In the genomic region with DNA sequence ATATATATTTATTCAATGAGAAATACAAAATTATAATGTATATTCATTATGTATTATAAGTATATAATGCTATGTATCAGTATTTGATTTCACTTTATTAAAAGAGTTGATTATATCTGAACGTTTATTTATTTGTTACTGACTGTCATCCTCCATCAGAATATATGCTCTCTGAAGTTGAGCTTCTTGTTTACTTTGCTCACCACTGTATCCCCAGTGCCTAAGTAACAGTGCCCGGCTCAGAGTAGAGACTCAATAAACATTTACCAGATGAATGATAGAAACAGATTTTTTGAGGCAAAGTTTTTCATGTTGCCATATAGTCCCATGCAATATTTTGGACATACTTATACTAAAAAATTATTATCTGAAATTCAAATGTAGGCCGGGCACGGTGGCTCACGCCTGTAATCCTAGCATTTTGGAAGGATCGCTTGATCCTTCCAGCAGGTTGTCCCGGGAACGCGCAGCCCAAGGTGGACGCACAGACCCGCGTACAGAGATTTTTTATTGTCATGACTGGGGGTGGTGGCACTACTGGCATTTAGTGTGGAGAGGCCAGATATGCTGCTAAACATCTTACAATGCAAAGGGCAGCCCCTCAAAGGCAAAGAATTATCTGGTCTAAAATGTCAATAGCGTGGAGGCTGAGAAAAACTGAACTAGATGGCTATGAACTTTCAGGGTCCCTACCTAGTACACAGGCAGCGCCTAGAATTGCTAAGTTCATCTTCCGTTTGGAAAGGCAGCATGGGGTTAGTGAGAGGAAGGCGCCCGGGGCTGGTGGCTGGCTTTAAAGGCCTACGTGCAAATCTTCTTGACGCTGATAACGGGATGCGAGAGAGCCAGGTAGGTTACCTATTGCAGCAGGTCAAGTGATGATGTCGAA, we compare ENCODE assay signal across 8 cellular contexts. TPM values are rescaled to one million over a fixed set of nuclear protein-coding genes. Genes with fewer than 3 reads are reported as not detected.
DNase-seq lines count a peak whose midpoint lies in the region; ATAC-seq, FAIRE-seq and TF ChIP-seq lines count a peak whose summit lies in the region.

No MANE protein-coding gene starts in this region.

- TF ChIP-seq RAD21 in HepG2 (CRISPR knock-in tag; IDR thresholded peaks at IDR 0.05): no peak

- H3K4me3 ChIP-seq in BLaER1 treated with 17β-estradiol and CSF1 and Interleukin-3, amounts not matched to agents 10 nM and 100 nM: peak overlapping the region; percentile 75 to 98 (median 92)
- H3K4me3 ChIP-seq in ascending aorta (peak overlapping the region; percentile 92 to 99), HepG2 (replicated peaks in 1 of 3; ENCODE audit: insufficient read depth in 1 of 3, low read depth in 2 of 3, low read length in 3 of 3) (peak overlapping the region; percentile 65 to 91 (median 73)), tibial artery (peak overlapping the region; percentile 74 to 94)

- BruUV-seq in HepG2 (replicated peaks; lab: Mats Ljungman, UMichigan): no TSS peak

- peak overlapping the region; percentile 85 to 97 (median 96); a peak in 21 of 22 replicates for H3K9ac ChIP-seq in BLaER1 treated with 17β-estradiol and CSF1 and Interleukin-3, amounts not matched to agents 10 nM and 100 nM
- H3K9ac ChIP-seq in HepG2 (ENCODE audit: insufficient read depth, low read depth, low read length): peak overlapping the region; percentile 96

- in situ Hi-C loops in HepG2 (cut with HindIII; ENCODE audit: extremely low pct_ligation_motif_present, low pct_unique_long_range_greater_than_20kb): no loop called here

- peak overlapping the region; percentile 64 to 96 (median 85) for H3K4me2 ChIP-seq in BLaER1 treated with 17β-estradiol and CSF1 and Interleukin-3, amounts not matched to agents 10 nM and 100 nM
- peak overlapping the region; percentile 97 for H3K4me2 ChIP-seq in HepG2 (ENCODE audit: low read depth, low read length)

- peaks cover 18 to 38% (median 25%) of the 10 kb centered on the region in 10 experiments for H3K4me1 ChIP-seq in BLaER1 treated with 17β-estradiol and CSF1 and Interleukin-3, amounts not matched to agents 10 nM and 100 nM
- H3K4me1 ChIP-seq in ascending aorta (peaks cover 0 to 13% of the 10 kb centered on the region in 2 donors), HepG2 (ENCODE audit: insufficient read depth, low read length) (peaks cover 55% of the 10 kb centered on the region), tibial artery (peaks cover 0 to 27% (median 18%) of the 10 kb centered on the region in 4 donors)

- POLR2A ChIA-PET in HepG2 (lab: Yijun Ruan, JAX): interaction anchor here (0.6 to 1.6 kb wide), 12 partner anchors 9 to 148 kb away, joined by 3 to 18 read pairs (median 4); a partner anchor contains a TSS

- ATAC-seq in GM19397 (IDR thresholded peaks at IDR 0.05; ENCODE audit: unreplicated experiment) (peak; percentile 11), HG03442 (IDR thresholded peaks at IDR 0.05; ENCODE audit: unreplicated experiment) (peak; percentile 12), HepG2 (peak; percentile 61)

- peaks cover 0 to 41% (median 29%) of the 10 kb centered on the region in 11 experiments; a peak in 16 of 22 replicates for H4K20me1 ChIP-seq in BLaER1 treated with 17β-estradiol and CSF1 and Interleukin-3, amounts not matched to agents 10 nM and 100 nM
- peaks cover 19% of the 10 kb centered on the region for H4K20me1 ChIP-seq in HepG2 (ENCODE audit: insufficient read depth, low read length)

- no peaks in the 10 kb centered on the region for H3K27me3 ChIP-seq in BLaER1 treated with 17β-estradiol and CSF1 and Interleukin-3, amounts not matched to agents 10 nM and 100 nM
- H3K27me3 ChIP-seq in ascending aorta (no peaks in the 10 kb centered on the region), HepG2 (ENCODE audit: control insufficient read depth in 1 of 2, insufficient read depth in 2 of 2, low read length in 2 of 2) (no peaks in the 10 kb centered on the region; a peak in 1 of 5 replicates), tibial artery (no peaks in the 10 kb centered on the region)

- H3K27ac ChIP-seq in BLaER1 treated with 17β-estradiol and CSF1 and Interleukin-3, amounts not matched to agents 10 nM and 100 nM: peak overlapping the region in 9 of 11 experiments; percentile 25 to 95 (median 91); a peak in 16 of 22 replicates
- H3K27ac ChIP-seq in ascending aorta (peak overlapping the region; percentile 84 to 92), HepG2 (ENCODE audit: extremely low read length, insufficient read depth, low read length) (peak overlapping the region; percentile 59), tibial artery (peak overlapping the region; percentile 76 to 86)

- TF ChIP-seq CTCF in ascending aorta (IDR thresholded peaks at IDR 0.05) (no peak), HepG2 (CRISPR knock-in tag; IDR thresholded peaks at IDR 0.05) (no peak), tibial artery (IDR thresholded peaks at IDR 0.05) (no peak)

- CTCF ChIA-PET in HepG2 (lab: Yijun Ruan, JAX; ENCODE audit: low intra/inter-chr PET ratio, low total read pairs): no interaction called here

- peaks cover 0 to 23% (median 11%) of the 10 kb centered on the region in 11 experiments; a peak in 6 of 22 replicates for H3K36me3 ChIP-seq in BLaER1 treated with 17β-estradiol and CSF1 and Interleukin-3, amounts not matched to agents 10 nM and 100 nM
- H3K36me3 ChIP-seq in ascending aorta (no peaks in the 10 kb centered on the region), HepG2 (replicated peaks in 1 of 2; ENCODE audit: control insufficient read depth in 1 of 2, insufficient read depth in 2 of 2, low read length in 2 of 2) (no peaks in the 10 kb centered on the region), tibial artery (no peaks in the 10 kb centered on the region)

- peaks cover 41% of the 10 kb centered on the region for H3K79me2 ChIP-seq in HepG2 (ENCODE audit: insufficient read depth, low read length)

- no peak for TF ChIP-seq POLR2A in HepG2 (IDR thresholded peaks at IDR 0.05; ENCODE audit: insufficient read depth in 1 of 2, low read depth in 2 of 2, low read length in 2 of 2)

- peak overlapping the region; percentile 94 for H2AFZ ChIP-seq in HepG2 (ENCODE audit: low read length)

- DNase-seq in ascending aorta (ENCODE audit: low spot score in 2 of 2) (no peak), HepG2 (ENCODE audit: low spot score) (no peak), tibial artery (no peak), middle frontal gyrus (ENCODE audit: extremely low spot score, low spot score) (no peak), NCI-H446 treated with DMSO at 0.1 percent for 48 hours (lab: John Stamatoyannopoulos, UW) (no peak)

- FAIRE-seq in HepG2 (lab: Jason Lieb, UNC): no peak

- intact Hi-C loops in ascending aorta (cut with DNase I): loop anchor here (1.0 to 10.0 kb wide), 3 partner anchors 31 to 1424 kb away; a partner anchor contains a TSS
- intact Hi-C loops in HepG2 (cut with micrococcal nuclease; ENCODE audit: unreplicated experiment): loop anchor here (1.0 to 2.0 kb wide), 3 partner anchors 26 to 60 kb away; no protein-coding TSS in a partner anchor
- intact Hi-C loops in tibial artery (cut with DNase I; ENCODE audit: low total_unique reads): no loop called here

- H3K9me3 ChIP-seq in BLaER1 treated with 17β-estradiol and CSF1 and Interleukin-3, amounts not matched to agents 10 nM and 100 nM (replicated peaks in 1 of 11): no peaks in the 10 kb centered on the region
- H3K9me3 ChIP-seq in ascending aorta (no peaks in the 10 kb centered on the region), HepG2 (ENCODE audit: low read length) (no peaks in the 10 kb centered on the region), tibial artery (no peaks in the 10 kb centered on the region)

- TF ChIP-seq EP300 in HepG2 (IDR thresholded peaks at IDR 0.05; ENCODE audit: low read depth in 2 of 2, low read length in 2 of 2): no peak
- TF ChIP-seq EP300 in HepG2 (CRISPR knock-in tag; IDR thresholded peaks at IDR 0.05; ENCODE audit: borderline replicate concordance): no peak

- WGBS in HepG2 (ENCODE audit: low lambda C conversion rate): 1% methylated on average over 22 of the region's 22 CpGs

RNA-seq across cellular contexts. Expression of a gene that starts 0.7 kb away (rescaled TPM):
- total RNA-seq in ascending aorta: 2.2 TPM
- total RNA-seq in HepG2 (2016; rRNA removed; fragmentation: Illumina TruSeq; extraction: Trizol): 6.3 and 10.2 TPM in 2 replicates
- 2.4 and 2.5 TPM in 2 replicates for total RNA-seq in HepG2 (2016; cell fraction: cytosol; rRNA removed; fragmentation: Illumina TruSeq; extraction: Trizol; ENCODE audit: low read depth)
- 6.5 and 9.4 TPM in 2 replicates for total RNA-seq in HepG2 (2016; cell fraction: insoluble cytoplasmic fraction; rRNA removed; fragmentation: Illumina TruSeq; extraction: Trizol)
- 5.6 and 6.1 TPM in 2 replicates for total RNA-seq in HepG2 (2016; cell fraction: membrane; rRNA removed; fragmentation: Illumina TruSeq; extraction: Trizol)
- total RNA-seq in HepG2 (2016; cell fraction: nucleus; rRNA removed; fragmentation: Illumina TruSeq; extraction: Trizol): 11.2 and 12.3 TPM in 2 replicates
- polyA plus RNA-seq in HepG2 (2011; rRNA removed): 4.5 and 5.7 TPM in 2 replicates
- polyA plus RNA-seq in HepG2 (2011; cell fraction: cytosol; rRNA removed): 3.0 and 3.2 TPM in 2 replicates
- 3.5 and 3.7 TPM in 2 replicates for polyA plus RNA-seq in HepG2 (2011; cell fraction: nucleus; rRNA removed)
- polyA plus RNA-seq in HepG2 (2012): 4.8 and 8.4 TPM in 2 replicates
- polyA plus RNA-seq in HepG2 (2016; cell fraction: cytosol; fragmentation: Illumina TruSeq; extraction: Trizol; ENCODE audit: low read depth): 2.4 and 2.8 TPM in 2 replicates
- 7.8 TPM in 2 replicates for polyA plus RNA-seq in HepG2 (2016; cell fraction: insoluble cytoplasmic fraction; fragmentation: Illumina TruSeq; extraction: Trizol; ENCODE audit: low read depth)
- 5.4 and 6.1 TPM in 2 replicates for polyA plus RNA-seq in HepG2 (2016; cell fraction: membrane; fragmentation: Illumina TruSeq; extraction: Trizol; ENCODE audit: low read depth)
- 25.6 and 26.2 TPM in 2 replicates for polyA plus RNA-seq in HepG2 (2016; cell fraction: nucleus; fragmentation: Illumina TruSeq; extraction: Trizol; ENCODE audit: insufficient read depth, low read depth)
- 1.5 and 1.8 TPM in 2 replicates for polyA minus RNA-seq in HepG2 (2011; rRNA and poly(A)+ RNA removed; ENCODE audit: low replicate concordance)
- 0.79 and 1.7 TPM in 2 replicates for polyA minus RNA-seq in HepG2 (2011; cell fraction: cytosol; rRNA and poly(A)+ RNA removed)
- polyA minus RNA-seq in HepG2 (2011; cell fraction: nucleus; rRNA and poly(A)+ RNA removed): 5.7 and 6.7 TPM in 2 replicates

RNA-seq across cellular contexts. Expression of a gene that starts 31.0 kb away (rescaled TPM):
- total RNA-seq in ascending aorta: 23.8 TPM
- 29.8 and 45.0 TPM in 2 replicates for total RNA-seq in HepG2 (2016; rRNA removed; fragmentation: Illumina TruSeq; extraction: Trizol)
- 36.2 and 49.1 TPM in 2 replicates for total RNA-seq in HepG2 (2016; cell fraction: cytosol; rRNA removed; fragmentation: Illumina TruSeq; extraction: Trizol; ENCODE audit: low read depth)
- 32.9 and 43.3 TPM in 2 replicates for total RNA-seq in HepG2 (2016; cell fraction: insoluble cytoplasmic fraction; rRNA removed; fragmentation: Illumina TruSeq; extraction: Trizol)
- total RNA-seq in HepG2 (2016; cell fraction: membrane; rRNA removed; fragmentation: Illumina TruSeq; extraction: Trizol): 68.2 and 69.9 TPM in 2 replicates
- total RNA-seq in HepG2 (2016; cell fraction: nucleus; rRNA removed; fragmentation: Illumina TruSeq; extraction: Trizol): 14.3 and 15.8 TPM in 2 replicates
- polyA plus RNA-seq in HepG2 (2011; rRNA removed): 29.8 and 32.4 TPM in 2 replicates
- polyA plus RNA-seq in HepG2 (2011; cell fraction: cytosol; rRNA removed): 23.4 and 29.9 TPM in 2 replicates
- 4.6 and 7.7 TPM in 2 replicates for polyA plus RNA-seq in HepG2 (2011; cell fraction: nucleus; rRNA removed)
- 23.6 and 24.8 TPM in 2 replicates for polyA plus RNA-seq in HepG2 (2012)
- polyA plus RNA-seq in HepG2 (2016; cell fraction: cytosol; fragmentation: Illumina TruSeq; extraction: Trizol; ENCODE audit: low read depth): 74.7 and 106 TPM in 2 replicates
- 66.2 and 74.2 TPM in 2 replicates for polyA plus RNA-seq in HepG2 (2016; cell fraction: insoluble cytoplasmic fraction; fragmentation: Illumina TruSeq; extraction: Trizol; ENCODE audit: low read depth)
- 103 and 108 TPM in 2 replicates for polyA plus RNA-seq in HepG2 (2016; cell fraction: membrane; fragmentation: Illumina TruSeq; extraction: Trizol; ENCODE audit: low read depth)
- polyA plus RNA-seq in HepG2 (2016; cell fraction: nucleus; fragmentation: Illumina TruSeq; extraction: Trizol; ENCODE audit: insufficient read depth, low read depth): 32.3 and 39.9 TPM in 2 replicates
- polyA minus RNA-seq in HepG2 (2011; rRNA and poly(A)+ RNA removed; ENCODE audit: low replicate concordance): 5.4 and 7.5 TPM in 2 replicates
- polyA minus RNA-seq in HepG2 (2011; cell fraction: cytosol; rRNA and poly(A)+ RNA removed): 4.7 and 5.0 TPM in 2 replicates
- polyA minus RNA-seq in HepG2 (2011; cell fraction: nucleus; rRNA and poly(A)+ RNA removed): 5.4 and 5.7 TPM in 2 replicates

RNA-seq across cellular contexts. Expression of a gene that starts 31.0 kb away (rescaled TPM):
- total RNA-seq in ascending aorta (86.2 TPM), HepG2 (2016; rRNA removed; fragmentation: Illumina TruSeq; extraction: Trizol) (15.8 and 22.5 TPM in 2 replicates)
- total RNA-seq in HepG2 (2016; cell fraction: cytosol; rRNA removed; fragmentation: Illumina TruSeq; extraction: Trizol; ENCODE audit: low read depth): 9.9 TPM in 2 replicates
- 15.5 and 22.6 TPM in 2 replicates for total RNA-seq in HepG2 (2016; cell fraction: insoluble cytoplasmic fraction; rRNA removed; fragmentation: Illumina TruSeq; extraction: Trizol)
- total RNA-seq in HepG2 (2016; cell fraction: membrane; rRNA removed; fragmentation: Illumina TruSeq; extraction: Trizol): 6.7 and 8.4 TPM in 2 replicates
- total RNA-seq in HepG2 (2016; cell fraction: nucleus; rRNA removed; fragmentation: Illumina TruSeq; extraction: Trizol): 4.8 and 6.2 TPM in 2 replicates
- polyA plus RNA-seq in HepG2 (2011; rRNA removed): 5.0 and 6.0 TPM in 2 replicates
- 5.4 and 6.0 TPM in 2 replicates for polyA plus RNA-seq in HepG2 (2011; cell fraction: cytosol; rRNA removed)
- 2.1 and 2.9 TPM in 2 replicates for polyA plus RNA-seq in HepG2 (2011; cell fraction: nucleus; rRNA removed)
- 10.6 and 11.6 TPM in 2 replicates for polyA plus RNA-seq in HepG2 (2012)
- polyA plus RNA-seq in HepG2 (2016; cell fraction: cytosol; fragmentation: Illumina TruSeq; extraction: Trizol; ENCODE audit: low read depth): 5.1 and 5.3 TPM in 2 replicates
- 21.3 and 24.8 TPM in 2 replicates for polyA plus RNA-seq in HepG2 (2016; cell fraction: insoluble cytoplasmic fraction; fragmentation: Illumina TruSeq; extraction: Trizol; ENCODE audit: low read depth)
- polyA plus RNA-seq in HepG2 (2016; cell fraction: membrane; fragmentation: Illumina TruSeq; extraction: Trizol; ENCODE audit: low read depth): 4.1 and 4.5 TPM in 2 replicates
- polyA plus RNA-seq in HepG2 (2016; cell fraction: nucleus; fragmentation: Illumina TruSeq; extraction: Trizol; ENCODE audit: insufficient read depth, low read depth): 10.1 and 12.6 TPM in 2 replicates
- polyA minus RNA-seq in HepG2 (2011; rRNA and poly(A)+ RNA removed; ENCODE audit: low replicate concordance): 2.8 and 54.6 TPM in 2 replicates
- 3.1 and 4.8 TPM in 2 replicates for polyA minus RNA-seq in HepG2 (2011; cell fraction: cytosol; rRNA and poly(A)+ RNA removed)
- polyA minus RNA-seq in HepG2 (2011; cell fraction: nucleus; rRNA and poly(A)+ RNA removed): 5.5 TPM in 2 replicates

Comparison
In these comparisons a context has a peak if more than half of its experiments do, and no peak if none do; other contexts are left out.
1. ATAC-seq: peak in every context shown above with its lines; median percentile 61 in HepG2; 12 in HG03442; 11 in GM19397.